Comparison of ENCODE assay signal across 21 cellular contexts in genomic region chr1:163094182-163094581, GRCh38. TPM values are rescaled to one million over a fixed set of nuclear protein-coding genes. Genes with fewer than 3 reads are reported as not detected.
"Had no signal": no experiment of that assay in that cellular context is flagged by ENCODE, and none has a peak within 500 bp of the region (broad histone marks: within the 10 kb centered on the region; RNA-seq: fewer than 3 reads in every experiment).

No MANE protein-coding gene starts in this region.

- H3K4me3 ChIP-seq: esophagus squamous epithelium, gastroesophageal sphincter, lung, neural progenitor cell, pancreas, prostate gland, right lobe of liver, spleen, tibial nerve had no signal

- H3K27me3 ChIP-seq: esophagus squamous epithelium, gastroesophageal sphincter, neural progenitor cell, right lobe of liver, tibial nerve had no signal

- H3K36me3 ChIP-seq: esophagus squamous epithelium, gastroesophageal sphincter, neural progenitor cell, pancreas, prostate gland, right lobe of liver, spleen, tibial nerve had no signal

- ATAC-seq: effector memory CD8-positive, alpha-beta T cell; gastroesophageal sphincter; left colon; left ventricle myocardium superior; natural killer cell treated with Interleukin-12 subunit alpha and Interleukin-12 subunit beta and Interleukin-15 and Interleukin-18, amount 100 ng/mL, for 72 hours; right lobe of liver; stimulated activated memory B cell treated with anti-CD40 and anti-IgM and Interleukin-4, amounts not matched to agents 10 μg/mL and 1 μg/mL and 100 μg/mL, for 72 hours had no signal

- H3K4me1 ChIP-seq: pancreas, prostate gland, right lobe of liver, spleen, tibial nerve had no signal

- H2AFZ ChIP-seq: neural progenitor cell had no signal

- H3K9ac ChIP-seq: neural progenitor cell had no signal

- DNase-seq: effector memory CD8-positive, alpha-beta T cell; esophagus squamous epithelium; left colon; left ventricle myocardium superior; mesenchymal stem cell; midbrain; nucleus accumbens; pancreas; retina; right lobe of liver; spleen; stimulated activated CD4-positive, alpha-beta T cell treated with anti-CD3 and anti-CD28 coated beads, Interleukin-15, amount 100 ng/mL, for 24 hours; stimulated activated CD4-positive, alpha-beta T cell treated with anti-CD3 and anti-CD28 coated beads, Interleukin-1b, Interleukin-23, amount 100 ng/mL, for 48 hours; stimulated activated CD4-positive, alpha-beta T cell treated with anti-CD3 and anti-CD28 coated beads, Interleukin-4, amount 100 ng/mL, for 24 hours had no signal

- FAIRE-seq: pancreas had no signal

- H3K4me2 ChIP-seq: neural progenitor cell had no signal

- H3K27ac ChIP-seq: esophagus squamous epithelium, neural progenitor cell, pancreas, prostate gland, right lobe of liver, spleen, tibial nerve had no signal

- H3K9me3 ChIP-seq: esophagus squamous epithelium, gastroesophageal sphincter, pancreas, prostate gland, right lobe of liver, spleen, tibial nerve had no signal

RNA-seq across cellular contexts. Expression of gene RGS4, which starts 25.0 kb away (rescaled TPM):
- total RNA-seq: natural killer cell treated with Interleukin-12 subunit alpha and Interleukin-12 subunit beta and Interleukin-15 and Interleukin-18, amount 100 ng/mL, for 72 hours had no signal
